ENCODE assay signal across 23 cellular contexts in the genomic region with DNA sequence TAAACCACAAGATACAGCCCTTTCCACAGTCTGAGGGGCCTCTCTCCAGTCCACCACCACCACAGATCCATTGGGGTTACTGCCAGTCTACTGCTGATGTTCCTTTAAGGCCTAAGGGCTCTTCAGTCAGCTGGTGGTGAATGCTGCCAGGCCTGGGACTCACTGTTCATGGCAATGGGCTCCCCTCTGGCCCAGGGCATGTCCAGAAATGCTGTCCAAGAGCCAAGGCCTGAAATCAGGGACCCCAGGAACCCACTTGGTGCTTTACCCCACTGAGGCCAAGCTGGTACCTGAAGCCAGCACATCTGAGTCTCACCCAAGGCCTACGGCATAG.
DNase-seq lines count a peak whose midpoint lies in the region; ATAC-seq and TF ChIP-seq lines count a peak whose summit lies in the region.
"Had no signal": no experiment of that assay in that cellular context is flagged by ENCODE, and none has a peak within 500 bp of the region (broad histone marks: within the 10 kb centered on the region; RNA-seq: fewer than 3 reads in every experiment).

No MANE protein-coding gene starts in this region.

- H3K27ac Mint-ChIP-seq in chondrocyte (ENCODE audit: unreplicated experiment): peak overlapping the region; percentile 94
- no peak overlapping the region for H3K27ac Mint-ChIP-seq in stimulated activated naive B cell treated with anti-CD40 and anti-IgM and Interleukin-4, amounts not matched to agents 10 μg/mL and 1 μg/mL and 100 μg/mL, for 72 hours
- H3K27ac Mint-ChIP-seq in stimulated activated naive CD8-positive, alpha-beta T cell treated with anti-CD3 and anti-CD28 coated beads, Interleukin-15, amount 100 ng/mL, for 72 hours: no peak overlapping the region
- H3K27ac Mint-ChIP-seq: natural killer cell had no signal

- ATAC-seq in Right ventricle myocardium superior (ENCODE audit: poor library complexity): no peak
- ATAC-seq in stimulated activated naive B cell treated with anti-CD40 and anti-IgM and Interleukin-4, amounts not matched to agents 10 μg/mL and 1 μg/mL and 100 μg/mL, for 72 hours (replicated peaks): no peak
- ATAC-seq in stimulated activated naive CD8-positive, alpha-beta T cell treated with anti-CD3 and anti-CD28 coated beads, Interleukin-15, amount 100 ng/mL, for 72 hours: no peak
- ATAC-seq: natural killer cell had no signal

- TF ChIP-seq CTCF in left ventricle myocardium inferior (IDR thresholded peaks at IDR 0.05; ENCODE audit: borderline replicate concordance) (no peak), chondrocyte (IDR thresholded peaks at IDR 0.05) (no peak)

- no peak overlapping the region for H3K4me3 Mint-ChIP-seq in chondrocyte (ENCODE audit: unreplicated experiment)
- H3K4me3 Mint-ChIP-seq in stimulated activated naive B cell treated with anti-CD40 and anti-IgM and Interleukin-4, amounts not matched to agents 10 μg/mL and 1 μg/mL and 100 μg/mL, for 72 hours: no peak overlapping the region
- H3K4me3 Mint-ChIP-seq in stimulated activated naive CD8-positive, alpha-beta T cell treated with anti-CD3 and anti-CD28 coated beads, Interleukin-15, amount 100 ng/mL, for 72 hours: no peak overlapping the region
- H3K4me3 Mint-ChIP-seq: activated T-cell treated with anti-CD3 and anti-CD28 coated beads, Interleukin-2, amount 50 U/mL, for 4 hours; natural killer cell had no signal

- peaks cover 5% of the 10 kb centered on the region for H3K36me3 Mint-ChIP-seq in chondrocyte (ENCODE audit: low read depth)
- H3K36me3 Mint-ChIP-seq in stimulated activated naive B cell treated with anti-CD40 and anti-IgM and Interleukin-4, amounts not matched to agents 10 μg/mL and 1 μg/mL and 100 μg/mL, for 72 hours: peaks cover 3 to 10% of the 10 kb centered on the region in 2 donors

- H3K9me3 ChIP-seq in left ventricle myocardium inferior (replicated peaks) (peaks cover 29% of the 10 kb centered on the region), mesodermal cell (ENCODE audit: control insufficient read depth, low read length) (peaks cover 7% of the 10 kb centered on the region)
- H3K9me3 ChIP-seq: BE2C, Caco-2 had no signal

- 63 to 100% methylated on average over 1 of the region's 1 CpG for WGBS in mesodermal cell (ENCODE audit: insufficient coverage in 2 of 2), 2 experiments

- DNase-seq in left ventricle myocardium inferior (no peak), Right ventricle myocardium superior (no peak), chondrocyte (ENCODE audit: low spot score) (no peak), activated gamma-delta T cell treated with Interleukin-2 at 50 U/mL for 16 hours (no peak)
- no peak for DNase-seq in stimulated activated naive B cell treated with anti-CD40 and anti-IgM and Interleukin-4, amounts not matched to agents 10 μg/mL and 1 μg/mL and 100 μg/mL, for 72 hours
- DNase-seq in stimulated activated naive CD8-positive, alpha-beta T cell treated with anti-CD3 and anti-CD28 coated beads, Interleukin-15, amount 100 ng/mL, for 72 hours: no peak
- no peak for DNase-seq in effector CD8-positive, alpha-beta T cell (lab: John Stamatoyannopoulos, UW)
- DNase-seq: activated CD4-positive, alpha-beta T cell treated with anti-CD3 and anti-CD28 coated beads for 4 hours; activated naive CD4-positive, alpha-beta T cell treated with Interleukin-2 at 50 U/mL for 16 hours; activated T-cell treated with anti-CD3 and anti-CD28 coated beads, Interleukin-2, amount 50 U/mL, for 4 hours; BE2C; DMS79 treated with DMSO at 0.1 percent for 48 hours; left colon; midbrain; natural killer cell; NCI-H146; NCI-H2171 treated with DMSO at 0.1 percent for 48 hours; NCI-H526; retina had no signal

- H3K27me3 ChIP-seq in left ventricle myocardium inferior (ENCODE audit: low read depth): no peaks in the 10 kb centered on the region
- H3K27me3 ChIP-seq: BE2C had no signal

- H3K4me1 ChIP-seq in left ventricle myocardium inferior (no peaks in the 10 kb centered on the region), mesodermal cell (ENCODE audit: control insufficient read depth, insufficient read depth, low read length, poor library complexity, severe bottlenecking) (peaks cover 15% of the 10 kb centered on the region)
- H3K4me1 ChIP-seq: BE2C, Caco-2 had no signal

- peaks cover 15% of the 10 kb centered on the region for H3K4me1 Mint-ChIP-seq in chondrocyte (ENCODE audit: low read depth)
- no peaks in the 10 kb centered on the region for H3K4me1 Mint-ChIP-seq in stimulated activated naive B cell treated with anti-CD40 and anti-IgM and Interleukin-4, amounts not matched to agents 10 μg/mL and 1 μg/mL and 100 μg/mL, for 72 hours
- H3K4me1 Mint-ChIP-seq in stimulated activated naive CD8-positive, alpha-beta T cell treated with anti-CD3 and anti-CD28 coated beads, Interleukin-15, amount 100 ng/mL, for 72 hours: peaks cover 11% of the 10 kb centered on the region

- intact Hi-C loops in left ventricle myocardium inferior (cut with micrococcal nuclease) (no loop called here), Right ventricle myocardium superior (cut with DNase I) (no loop called here)

- H3K36me3 ChIP-seq in left ventricle myocardium inferior (no peaks in the 10 kb centered on the region), mesodermal cell (ENCODE audit: control insufficient read depth, insufficient read depth, low read length) (no peaks in the 10 kb centered on the region)
- H3K36me3 ChIP-seq: BE2C had no signal

- no peaks in the 10 kb centered on the region for H3K27me3 Mint-ChIP-seq in chondrocyte (ENCODE audit: low read depth)
- H3K27me3 Mint-ChIP-seq in stimulated activated naive B cell treated with anti-CD40 and anti-IgM and Interleukin-4, amounts not matched to agents 10 μg/mL and 1 μg/mL and 100 μg/mL, for 72 hours: no peaks in the 10 kb centered on the region
- no peaks in the 10 kb centered on the region for H3K27me3 Mint-ChIP-seq in stimulated activated naive CD8-positive, alpha-beta T cell treated with anti-CD3 and anti-CD28 coated beads, Interleukin-15, amount 100 ng/mL, for 72 hours

- H3K9me3 Mint-ChIP-seq in chondrocyte (ENCODE audit: low read depth): peaks cover 28% of the 10 kb centered on the region
- H3K9me3 Mint-ChIP-seq in stimulated activated naive B cell treated with anti-CD40 and anti-IgM and Interleukin-4, amounts not matched to agents 10 μg/mL and 1 μg/mL and 100 μg/mL, for 72 hours: peaks cover 13 to 18% of the 10 kb centered on the region in 2 donors
- H3K9me3 Mint-ChIP-seq in stimulated activated naive CD8-positive, alpha-beta T cell treated with anti-CD3 and anti-CD28 coated beads, Interleukin-15, amount 100 ng/mL, for 72 hours: peaks cover 40% of the 10 kb centered on the region in 2 donors

- no peak overlapping the region for H3K4me3 ChIP-seq in left ventricle myocardium inferior
- H3K4me3 ChIP-seq in mesodermal cell (ENCODE audit: extremely low read depth, insufficient read depth, low read length, poor library complexity, severe bottlenecking): no peak overlapping the region
- H3K4me3 ChIP-seq: SK-N-MC had no signal

- peak overlapping the region; percentile 61 for H3K27ac ChIP-seq in left ventricle myocardium inferior (replicated peaks)
- peak overlapping the region; percentile 97 for H3K27ac ChIP-seq in mesodermal cell (ENCODE audit: low read depth, low read length, severe bottlenecking)
- H3K27ac ChIP-seq: KMS-11, SK-N-MC had no signal
